ENCODE assay signal across 9 cellular contexts in the genomic region with DNA sequence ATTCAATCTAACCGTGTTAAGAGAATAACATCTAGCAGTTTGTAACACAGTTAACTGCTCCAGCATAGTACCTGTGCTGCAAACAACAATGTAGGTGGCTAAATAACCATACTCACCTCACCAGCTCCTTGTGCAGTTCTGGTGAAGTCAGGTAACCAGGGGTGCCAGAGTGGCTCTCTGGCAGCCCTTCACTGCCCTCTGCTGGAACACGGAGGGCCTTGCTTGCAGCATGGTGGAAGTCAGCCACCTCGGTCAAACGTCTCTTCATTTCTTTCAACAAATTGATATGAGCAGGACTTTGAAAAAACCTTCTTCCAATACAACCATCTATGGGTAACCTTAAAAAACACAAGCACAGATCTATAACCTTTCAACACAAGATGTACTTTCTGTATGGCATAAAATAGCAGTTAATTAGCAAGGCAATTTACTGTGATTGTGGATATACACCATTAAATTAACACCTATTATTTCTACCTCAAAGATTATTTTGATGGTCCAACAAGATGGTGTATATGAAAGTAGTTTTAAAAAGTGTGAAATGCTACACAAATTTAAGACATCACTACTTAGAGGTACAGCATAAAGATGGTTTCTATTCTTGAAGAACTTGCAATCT. TPM values are rescaled to one million over a fixed set of nuclear protein-coding genes. Genes with fewer than 3 reads are reported as not detected.
DNase-seq lines count a peak whose midpoint lies in the region; ATAC-seq and TF ChIP-seq lines count a peak whose summit lies in the region.
"Had no signal": no experiment of that assay in that cellular context is flagged by ENCODE, and none has a peak within 500 bp of the region (broad histone marks: within the 10 kb centered on the region; RNA-seq: fewer than 3 reads in every experiment).

No MANE protein-coding gene starts in this region.

- no peaks in the 10 kb centered on the region for H3F3A ChIP-seq in smooth muscle cell (ENCODE audit: low read depth)

- H3K9me3 ChIP-seq in left ventricle myocardium inferior (replicated peaks) (no peaks in the 10 kb centered on the region), smooth muscle cell (replicated peaks; ENCODE audit: low read depth) (no peaks in the 10 kb centered on the region)

- H3K4me3 ChIP-seq in HL-60 (replicated peaks; ENCODE audit: insufficient read depth, low read length) (no peak overlapping the region), left ventricle myocardium inferior (no peak overlapping the region), smooth muscle cell (no peak overlapping the region)
- H3K4me3 ChIP-seq: skin epidermis had no signal

- TF ChIP-seq CTCF in GM13977 (IDR thresholded peaks at IDR 0.05; ENCODE audit: extremely low read depth, insufficient read depth, missing control alignments) (peak; percentile 76), HL-60 (IDR thresholded peaks at IDR 0.05; ENCODE audit: insufficient read depth, low read length) (peak; percentile 98), left ventricle myocardium inferior (IDR thresholded peaks at IDR 0.05; ENCODE audit: borderline replicate concordance) (peak; percentile 76), smooth muscle cell (IDR thresholded peaks at IDR 0.05; ENCODE audit: borderline replicate concordance, insufficient read depth, poor library complexity, severe bottlenecking) (peak; percentile 84)

- H4K20me1 ChIP-seq in smooth muscle cell (ENCODE audit: low read depth) = no peaks in the 10 kb centered on the region

- 52% methylated on average over 4 of the region's 4 CpGs for WGBS in smooth muscle cell (ENCODE audit: low lambda C conversion rate)

- no peak overlapping the region for H2AFZ ChIP-seq in smooth muscle cell (ENCODE audit: low read depth)

- intact Hi-C loops in left ventricle myocardium inferior (cut with micrococcal nuclease) = no loop called here

- H3K27ac ChIP-seq in HL-60 (replicated peaks) (no peak overlapping the region), left ventricle myocardium inferior (replicated peaks) (no peak overlapping the region), smooth muscle cell (ENCODE audit: low read depth) (no peak overlapping the region)
- H3K27ac ChIP-seq: skin epidermis had no signal

- peaks cover 17% of the 10 kb centered on the region for H3K4me1 ChIP-seq in left ventricle myocardium inferior
- no peaks in the 10 kb centered on the region for H3K4me1 ChIP-seq in smooth muscle cell (ENCODE audit: low read depth)

- H3K27me3 ChIP-seq in HL-60 (ENCODE audit: insufficient read depth, poor library complexity, severe bottlenecking) (no peaks in the 10 kb centered on the region), left ventricle myocardium inferior (ENCODE audit: low read depth) (no peaks in the 10 kb centered on the region), smooth muscle cell (ENCODE audit: low read depth) (no peaks in the 10 kb centered on the region)

- H3K79me2 ChIP-seq in smooth muscle cell (ENCODE audit: low read depth) = no peaks in the 10 kb centered on the region

- no peak overlapping the region for H3K4me2 ChIP-seq in smooth muscle cell

- H3K36me3 ChIP-seq in left ventricle myocardium inferior = peaks cover 96% of the 10 kb centered on the region
- peaks cover 8% of the 10 kb centered on the region for H3K36me3 ChIP-seq in smooth muscle cell (ENCODE audit: low read depth)

- in situ Hi-C loops in GM13977 (cut with MboI; ENCODE audit: low pct_unique_long_range_greater_than_20kb, low sequenced_read_pairs, unreplicated experiment) (no loop called here), SK-MEL-5 (cut with HindIII; ENCODE audit: low pct_unique_long_range_greater_than_20kb, low sequenced_read_pairs) (no loop called here)

- DNase-seq in 8988T = peak; percentile 56
- peak; percentile 64 for DNase-seq in GM13977 (ENCODE audit: low spot score)
- DNase-seq in HL-60 (ENCODE audit: low read depth in 1 of 2, low spot score in 1 of 2) = peak in 1 of 2 experiments; percentile 75
- DNase-seq in SK-MEL-5 (ENCODE audit: low read depth, low spot score) = peak; percentile 57
- peak; percentile 35 for DNase-seq in activated gamma-delta T cell treated with anti-CD3 and anti-CD28 coated beads, Interleukin-2, amount 50 U/mL, for 16 hours (ENCODE audit: low read depth)
- DNase-seq in left ventricle myocardium inferior = peak; percentile 30
- DNase-seq in smooth muscle cell (lab: John Stamatoyannopoulos, UW; ENCODE audit: unreplicated experiment) = no peak

- ATAC-seq in GM18873 (IDR thresholded peaks at IDR 0.05; ENCODE audit: low FRiP score, unreplicated experiment) = no peak

- no peak overlapping the region for H3K9ac ChIP-seq in smooth muscle cell (ENCODE audit: low read depth)

RNA-seq across cellular contexts. Expression of a gene that starts 56.6 kb away (rescaled TPM):
- 27.4 and 28.2 TPM in 2 replicates for total RNA-seq in SK-MEL-5 (2014; rRNA removed; shearing (Covaris generic))
- 21.4 and 24.8 TPM in 2 replicates for polyA plus RNA-seq in SK-MEL-5 (2015; cell fraction: cytosol; rRNA removed)
- polyA plus RNA-seq in SK-MEL-5 (2015; cell fraction: nucleus; rRNA removed) = 65.5 and 65.8 TPM in 2 replicates
- total RNA-seq in left ventricle myocardium inferior (18.2 TPM), smooth muscle cell (18.5 and 20.8 TPM in 2 replicates)
- polyA plus RNA-seq in smooth muscle cell = 2.7 and 4.0 TPM in 2 replicates
